Comparison of ENCODE assay signal across 1 cellular context in the genomic region with DNA sequence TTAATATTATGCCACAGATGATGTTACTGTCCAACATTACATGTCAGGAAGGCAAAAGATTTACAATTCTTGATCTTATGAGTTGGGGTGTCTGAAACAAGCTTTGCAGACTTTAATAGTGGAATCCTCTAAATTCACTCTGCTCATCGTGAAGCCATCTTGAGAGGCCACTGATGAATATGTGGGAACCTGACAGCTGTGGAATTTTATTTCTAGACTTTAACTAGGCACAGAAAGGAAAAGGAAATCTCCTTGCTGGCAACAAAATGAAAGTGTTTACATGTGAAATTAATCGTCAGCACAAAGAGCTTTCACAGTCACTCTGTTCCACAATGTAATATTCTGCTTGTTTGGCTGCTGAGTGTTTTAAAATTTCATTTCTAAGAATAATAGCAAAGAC.
TF ChIP-seq lines count a peak whose summit lies in the region.

No MANE protein-coding gene starts in this region.

TF ChIP-seq in GM12878, 131 proteins besides CTCF, POLR2A, EP300 and RAD21 (continued from another document):
- TF ChIP-seq HSF1 (IDR thresholded peaks at IDR 0.05; ENCODE audit: low read depth, low read length) = no peak
- no peak for TF ChIP-seq MTA3 (IDR thresholded peaks at IDR 0.05; ENCODE audit: borderline replicate concordance, low read length)
- TF ChIP-seq NFXL1 (IDR thresholded peaks at IDR 0.05; ENCODE audit: borderline replicate concordance) = no peak
- TF ChIP-seq ZSCAN29 (IDR thresholded peaks at IDR 0.05) = no peak
- TF ChIP-seq NR2C1 (IDR thresholded peaks at IDR 0.05) = no peak
- TF ChIP-seq LARP7 (IDR thresholded peaks at IDR 0.05) = no peak
TF ChIP-seq in GM12878: peak in this region for 0.
